24 cellular contexts compared by ENCODE assay signal in the genomic region with DNA sequence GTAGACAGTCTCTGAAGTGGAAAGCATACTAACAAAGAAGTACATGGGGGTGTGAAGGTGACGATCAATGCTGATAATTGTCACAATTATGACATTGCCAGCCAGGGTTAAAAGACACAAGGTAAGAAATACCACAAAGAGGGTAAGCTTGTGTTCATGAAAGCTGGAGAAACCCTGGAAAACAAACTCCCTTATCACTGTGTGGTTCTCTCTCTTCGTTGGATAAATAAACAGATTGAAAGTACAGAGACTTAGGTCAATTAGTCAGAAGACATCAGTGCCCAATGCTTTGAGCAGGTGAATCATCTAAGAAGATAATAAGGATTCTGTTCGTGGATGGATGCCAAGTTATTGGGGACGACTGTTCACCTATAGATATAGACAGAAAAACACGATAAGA. TPM values are rescaled to one million over a fixed set of nuclear protein-coding genes. Genes with fewer than 3 reads are reported as not detected.
"Had no signal": no experiment of that assay in that cellular context is flagged by ENCODE, and none has a peak within 500 bp of the region (broad histone marks: within the 10 kb centered on the region; RNA-seq: fewer than 3 reads in every experiment).

No MANE protein-coding gene starts in this region.

- H3K9me3 Mint-ChIP-seq: memory B cell, natural killer cell, neural crest cell had no signal

- DNase-seq: dorsolateral prefrontal cortex; effector CD8-positive, alpha-beta T cell; gastrocnemius medialis; glutamatergic neuron; left cardiac atrium; left ventricle myocardium inferior; lower lobe of right lung; natural killer cell; ovary; small intestine; stimulated activated CD4-positive, alpha-beta T cell treated with anti-CD3 and anti-CD28 coated beads, Interleukin-12 subunit alpha, Interleukin-12 subunit beta, amount 100 ng/mL, for 4 hours; stimulated activated naive CD4-positive, alpha-beta T cell; stomach; substantia nigra; transverse colon had no signal

- H3K9me3 ChIP-seq: gastrocnemius medialis, left ventricle myocardium inferior, lower lobe of right lung, ovary, right atrium auricular region, stomach, thoracic aorta, transverse colon had no signal

- H3K27me3 ChIP-seq: gastrocnemius medialis, ovary, right atrium auricular region, stomach, transverse colon had no signal

- H3K4me1 ChIP-seq: gastrocnemius medialis, left ventricle myocardium inferior, lower lobe of right lung, right atrium auricular region, stomach, transverse colon had no signal

- H3K36me3 Mint-ChIP-seq: memory B cell, mesothelial cell of epicardium, natural killer cell had no signal

- H3K4me3 Mint-ChIP-seq: memory B cell, mesothelial cell of epicardium, natural killer cell, neural crest cell had no signal

- H3K27ac Mint-ChIP-seq: memory B cell, mesothelial cell of epicardium, natural killer cell had no signal

- H3K27ac ChIP-seq: coronary artery, dorsolateral prefrontal cortex, gastrocnemius medialis, left ventricle myocardium inferior, lower lobe of right lung, ovary, right atrium auricular region, stomach, thoracic aorta, transverse colon had no signal

- H3K36me3 ChIP-seq: gastrocnemius medialis, left ventricle myocardium inferior, lower lobe of right lung, ovary, right atrium auricular region, stomach, thoracic aorta, transverse colon had no signal

- H3K4me3 ChIP-seq: coronary artery, dorsolateral prefrontal cortex, gastrocnemius medialis, left ventricle myocardium inferior, lower lobe of right lung, ovary, right atrium auricular region, stomach, thoracic aorta, transverse colon had no signal

- H3K4me1 Mint-ChIP-seq: memory B cell, mesothelial cell of epicardium, natural killer cell, neural crest cell had no signal

RNA-seq across cellular contexts. Expression of gene FCER1A, which starts 22.4 kb away (rescaled TPM):
- total RNA-seq: fibroblast of lung, fibroblast of villous mesenchyme, gastrocnemius medialis, mesothelial cell of epicardium, myocyte, neural crest cell had no signal
